ENCODE assay signal across 15 cellular contexts in genomic region chr6:21741221-21742109, GRCh38.
A peak's percentile ranks its signal among the peaks of the same experiment; 100 is the strongest.
DNase-seq lines count a peak whose midpoint lies in the region; ATAC-seq and TF ChIP-seq lines count a peak whose summit lies in the region.
"Had no signal": no experiment of that assay in that cellular context is flagged by ENCODE, and none has a peak within 500 bp of the region (broad histone marks: within the 10 kb centered on the region; RNA-seq: fewer than 3 reads in every experiment).

No MANE protein-coding gene starts in this region.

- H3K9ac ChIP-seq in fibroblast of lung (ENCODE audit: insufficient read depth, low read length) = no peak overlapping the region

- H3K36me3 ChIP-seq in RWPE2 (ENCODE audit: low read depth) (no peaks in the 10 kb centered on the region), fibroblast of lung (ENCODE audit: control insufficient read depth, insufficient read depth, low read length) (no peaks in the 10 kb centered on the region)
- H3K36me3 ChIP-seq: WERI-Rb-1 had no signal

- DNase-seq in DMS 273 (lab: John Stamatoyannopoulos, UW; ENCODE audit: unreplicated experiment) (peak; percentile 17), DMS 273 treated with DMSO at 0.1 percent for 48 hours (lab: John Stamatoyannopoulos, UW) (no peak), RWPE2 (ENCODE audit: low spot score) (no peak), fibroblast of lung (ENCODE audit: low read depth in 2 of 2) (peak; percentile 32 to 56), retina (peak; percentile 36), superior temporal gyrus (ENCODE audit: extremely low spot score) (no peak), SKM-1 treated with dmso at 0.1 percent for 144 hours (lab: John Stamatoyannopoulos, UW; ENCODE audit: unreplicated experiment) (no peak)
- no peak for DNase-seq in activated CD8-positive, alpha-beta memory T cell treated with anti-CD3 and anti-CD28 coated beads, Interleukin-2, amount 50 U/mL, for 4 hours
- DNase-seq: activated T-cell treated with anti-CD3 and anti-CD28 coated beads, Interleukin-2, amount 50 U/mL, for 72 hours; DMS79; erythroblast; nucleus accumbens; stimulated activated naive B cell treated with anti-CD40 and anti-IgM and Interleukin-4, amounts not matched to agents 10 μg/mL and 1 μg/mL and 100 μg/mL, for 72 hours; WERI-Rb-1 had no signal

- H4K20me1 ChIP-seq in fibroblast of lung (ENCODE audit: control insufficient read depth, extremely low read depth, insufficient read depth, low read length) = no peaks in the 10 kb centered on the region

- no peak overlapping the region for H2AFZ ChIP-seq in fibroblast of lung (ENCODE audit: low read length)

- no peaks in the 10 kb centered on the region for H3K27me3 ChIP-seq in RWPE2 (ENCODE audit: insufficient read depth, poor library complexity, severe bottlenecking)
- no peaks in the 10 kb centered on the region for H3K27me3 ChIP-seq in fibroblast of lung (ENCODE audit: control insufficient read depth, insufficient read depth, low read length)

- TF ChIP-seq CTCF in RWPE2 (IDR thresholded peaks at IDR 0.05; ENCODE audit: poor library complexity, severe bottlenecking) (no peak), fibroblast of lung (conservative IDR thresholded peaks at IDR 0.05 in 1 of 2, IDR thresholded peaks at IDR 0.05 in 1 of 2; ENCODE audit: low read depth in 1 of 2, low read length in 2 of 2) (no peak)

- no peaks in the 10 kb centered on the region for H3K9me3 ChIP-seq in RWPE2 (ENCODE audit: severe bottlenecking)
- H3K9me3 ChIP-seq in fibroblast of lung (ENCODE audit: control insufficient read depth, insufficient read depth, low read depth, low read length) = no peaks in the 10 kb centered on the region

- H3K79me2 ChIP-seq in fibroblast of lung (ENCODE audit: control insufficient read depth, insufficient read depth, low read length) = no peaks in the 10 kb centered on the region

- H3K4me1 ChIP-seq in RWPE2 (ENCODE audit: insufficient read depth, poor library complexity, severe bottlenecking) (peaks cover 30% of the 10 kb centered on the region), fibroblast of lung (ENCODE audit: control insufficient read depth, extremely low read depth, insufficient read depth, low read length) (peaks cover 3% of the 10 kb centered on the region)

- no peak for ATAC-seq in RWPE2 (ENCODE audit: low read depth)
- ATAC-seq: activated T-cell treated with anti-CD3 and anti-CD28 coated beads, Interleukin-2, amount 50 U/mL, for 72 hours; stimulated activated naive B cell treated with anti-CD40 and anti-IgM and Interleukin-4, amounts not matched to agents 10 μg/mL and 1 μg/mL and 100 μg/mL, for 72 hours had no signal

- H3K4me3 ChIP-seq in RWPE2 (ENCODE audit: severe bottlenecking) (no peak overlapping the region), fibroblast of lung (replicated peaks in 1 of 4; ENCODE audit: control extremely low read depth in 1 of 4, insufficient read depth in 1 of 4, low read depth in 3 of 4, low read length in 4 of 4) (peak overlapping the region in 1 of 4 experiments; percentile 1)

- peak overlapping the region; percentile 57 for H3K4me2 ChIP-seq in fibroblast of lung (ENCODE audit: extremely low read depth, insufficient read depth, low read length)

- H3K27ac ChIP-seq in RWPE2 (ENCODE audit: poor library complexity, severe bottlenecking) (peak overlapping the region; percentile 66), fibroblast of lung (ENCODE audit: insufficient read depth, low read length) (no peak overlapping the region)
- H3K27ac ChIP-seq: 22Rv1, WERI-Rb-1 had no signal

Comparison
In these comparisons a context has a peak if more than half of its experiments do, and no peak if none do; other contexts are left out.
1. DNase-seq: peak in DMS 273 (single experiment), fibroblast of lung (2 of 2) and retina (single experiment); none in DMS 273 treated with DMSO at 0.1 percent for 48 hours (single experiment), RWPE2 (single experiment), superior temporal gyrus (single experiment), activated CD8-positive, alpha-beta memory T cell treated with anti-CD3 and anti-CD28 coated beads, Interleukin-2, amount 50 U/mL, for 4 hours (single experiment) and SKM-1 treated with dmso at 0.1 percent for 144 hours (single experiment).